In the genomic region with DNA sequence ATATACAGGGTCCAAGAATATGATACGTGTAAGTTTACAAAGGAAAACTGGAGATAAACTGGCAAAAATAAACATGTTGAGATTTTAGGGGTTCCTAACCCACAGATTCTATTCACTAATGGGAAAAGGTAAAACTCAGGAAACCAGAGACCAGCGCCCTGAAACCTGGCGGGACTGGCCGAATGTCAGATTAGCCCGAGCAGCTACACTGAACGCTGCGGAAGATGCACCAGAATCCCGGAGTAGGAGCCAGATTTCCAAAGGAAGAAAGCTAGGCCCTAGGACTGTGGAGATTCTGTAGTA, we compare ENCODE assay signal across 8 cellular contexts. TPM values are rescaled to one million over a fixed set of nuclear protein-coding genes. Genes with fewer than 3 reads are reported as not detected.
A peak's percentile ranks its signal among the peaks of the same experiment; 100 is the strongest.
DNase-seq lines count a peak whose midpoint lies in the region; ATAC-seq lines count a peak whose summit lies in the region.

No MANE protein-coding gene starts in this region.

- peaks cover 6% of the 10 kb centered on the region for H3K36me3 Mint-ChIP-seq in activated CD8-positive, alpha-beta T cell treated with anti-CD3 and anti-CD28 coated beads, Interleukin-2, amount 10 ng/mL, durations not matched to agents 7 days and 5 days (ENCODE audit: low read depth)
- peaks cover 2 to 3% of the 10 kb centered on the region in 2 donors for H3K36me3 Mint-ChIP-seq in stimulated activated naive B cell treated with anti-CD40 and anti-IgM and Interleukin-4, amounts not matched to agents 10 μg/mL and 1 μg/mL and 100 μg/mL, for 72 hours

- H3K27me3 ChIP-seq in iPS DF 6.9 (ENCODE audit: control insufficient read depth, insufficient read depth, low read length): no peaks in the 10 kb centered on the region

- peaks cover 3% of the 10 kb centered on the region for H3K27me3 Mint-ChIP-seq in activated CD8-positive, alpha-beta T cell treated with anti-CD3 and anti-CD28 coated beads, Interleukin-2, amount 10 ng/mL, durations not matched to agents 7 days and 5 days (ENCODE audit: low read depth)
- H3K27me3 Mint-ChIP-seq in stimulated activated naive B cell treated with anti-CD40 and anti-IgM and Interleukin-4, amounts not matched to agents 10 μg/mL and 1 μg/mL and 100 μg/mL, for 72 hours: no peaks in the 10 kb centered on the region

- H3K4me1 ChIP-seq in iPS DF 6.9 (ENCODE audit: control insufficient read depth, insufficient read depth, low read length): no peaks in the 10 kb centered on the region; the same call in 1 of the 2 replicates

- CTCF ChIA-PET in activated CD8-positive, alpha-beta T cell treated with anti-CD3 and anti-CD28 coated beads, Interleukin-2, amount 10 ng/mL, durations not matched to agents 7 days and 5 days (lab: Charles Lee): interaction anchor here (0.8 to 2.2 kb wide), 8 partner anchors 9 to 322 kb away, joined by 3 to 6 read pairs (median 3); partner anchors contain the start of gene OSGEPL1

- no peaks in the 10 kb centered on the region for H3K9me3 ChIP-seq in iPS DF 6.9 (ENCODE audit: control insufficient read depth, insufficient read depth, low read length)

- H3K36me3 ChIP-seq in iPS DF 6.9 (ENCODE audit: control insufficient read depth, insufficient read depth, low read length): no peaks in the 10 kb centered on the region

- no peak for DNase-seq in activated CD8-positive, alpha-beta T cell treated with anti-CD3 and anti-CD28 coated beads, Interleukin-2, amount 10 ng/mL, durations not matched to agents 7 days and 5 days
- DNase-seq in iPS DF 6.9 (ENCODE audit: low read depth, low spot score): no peak
- DNase-seq in stimulated activated naive B cell treated with anti-CD40 and anti-IgM and Interleukin-4, amounts not matched to agents 10 μg/mL and 1 μg/mL and 100 μg/mL, for 72 hours: no peak
- DNase-seq in UCSD-AML1 (lab: John Stamatoyannopoulos, UW; ENCODE audit: unreplicated experiment): no peak
- DNase-seq in GDM1 (lab: John Stamatoyannopoulos, UW): no peak
- DNase-seq in COLO668 (lab: John Stamatoyannopoulos, UW; ENCODE audit: unreplicated experiment): no peak

- ATAC-seq in GM19035 (IDR thresholded peaks at IDR 0.05; ENCODE audit: unreplicated experiment): peak; percentile 27
- peak; percentile 22 for ATAC-seq in HG03025 (IDR thresholded peaks at IDR 0.05; ENCODE audit: low FRiP score, unreplicated experiment)
- ATAC-seq in activated CD8-positive, alpha-beta T cell treated with anti-CD3 and anti-CD28 coated beads, Interleukin-2, amount 10 ng/mL, durations not matched to agents 7 days and 5 days: peak; percentile 35
- ATAC-seq in stimulated activated naive B cell treated with anti-CD40 and anti-IgM and Interleukin-4, amounts not matched to agents 10 μg/mL and 1 μg/mL and 100 μg/mL, for 72 hours (replicated peaks): peak; percentile 15 to 22

- POLR2A ChIA-PET in activated CD8-positive, alpha-beta T cell treated with anti-CD3 and anti-CD28 coated beads, Interleukin-2, amount 10 ng/mL, durations not matched to agents 7 days and 5 days (lab: Charles Lee): interaction anchor here (0.7 to 2.3 kb wide), 6 partner anchors 9 to 218 kb away, joined by 3 to 16 read pairs (median 4); no protein-coding TSS in a partner anchor

- H3K27ac Mint-ChIP-seq in activated CD8-positive, alpha-beta T cell treated with anti-CD3 and anti-CD28 coated beads, Interleukin-2, amount 10 ng/mL, durations not matched to agents 7 days and 5 days: peak overlapping the region; percentile 100
- peak overlapping the region; percentile 100 for H3K27ac Mint-ChIP-seq in stimulated activated naive B cell treated with anti-CD40 and anti-IgM and Interleukin-4, amounts not matched to agents 10 μg/mL and 1 μg/mL and 100 μg/mL, for 72 hours

- H3K4me1 Mint-ChIP-seq in activated CD8-positive, alpha-beta T cell treated with anti-CD3 and anti-CD28 coated beads, Interleukin-2, amount 10 ng/mL, durations not matched to agents 7 days and 5 days (ENCODE audit: low read depth): peaks cover 12% of the 10 kb centered on the region
- H3K4me1 Mint-ChIP-seq in stimulated activated naive B cell treated with anti-CD40 and anti-IgM and Interleukin-4, amounts not matched to agents 10 μg/mL and 1 μg/mL and 100 μg/mL, for 72 hours: peaks cover 7 to 9% of the 10 kb centered on the region in 2 donors

- peak overlapping the region; percentile 98 for H3K4me3 Mint-ChIP-seq in activated CD8-positive, alpha-beta T cell treated with anti-CD3 and anti-CD28 coated beads, Interleukin-2, amount 10 ng/mL, durations not matched to agents 7 days and 5 days
- peak overlapping the region; percentile 99 to 100 for H3K4me3 Mint-ChIP-seq in stimulated activated naive B cell treated with anti-CD40 and anti-IgM and Interleukin-4, amounts not matched to agents 10 μg/mL and 1 μg/mL and 100 μg/mL, for 72 hours

- H3K9me3 Mint-ChIP-seq in activated CD8-positive, alpha-beta T cell treated with anti-CD3 and anti-CD28 coated beads, Interleukin-2, amount 10 ng/mL, durations not matched to agents 7 days and 5 days (ENCODE audit: insufficient read depth): no peaks in the 10 kb centered on the region
- H3K9me3 Mint-ChIP-seq in stimulated activated naive B cell treated with anti-CD40 and anti-IgM and Interleukin-4, amounts not matched to agents 10 μg/mL and 1 μg/mL and 100 μg/mL, for 72 hours: no peaks in the 10 kb centered on the region

- no peak overlapping the region for H3K27ac ChIP-seq in iPS DF 6.9 (ENCODE audit: low read length)

- WGBS in iPS DF 6.9 (ENCODE audit: insufficient coverage, insufficient read length): no CpG with 5 or more reads among the region's 8 CpGs

- peak overlapping the region; percentile 96; the same call in 1 of the 2 replicates for H3K4me3 ChIP-seq in iPS DF 6.9 (ENCODE audit: low read length)

RNA-seq across cellular contexts. Expression of gene WDR75, which starts 0.7 kb away (rescaled TPM):
- 10 to 100 TPM; 42.8 to 44.2 TPM for total RNA-seq in activated CD8-positive, alpha-beta T cell treated with anti-CD3 and anti-CD28 coated beads, Interleukin-2, amount 10 ng/mL, durations not matched to agents 7 days and 5 days
